ENCODE assay signal across 1 cellular context in genomic region chr12:27913999-27914614, GRCh38.
TF ChIP-seq lines count a peak whose summit lies in the region.

No MANE protein-coding gene starts in this region.

TF ChIP-seq in K562, 482 proteins besides CTCF, POLR2A, EP300 and RAD21 (continued from another document):
- no peak for TF ChIP-seq RERE (CRISPR knock-in tag; IDR thresholded peaks at IDR 0.05; ENCODE audit: borderline replicate concordance)
- no peak for TF ChIP-seq ETS2 (tag; IDR thresholded peaks at IDR 0.05; ENCODE audit: borderline replicate concordance, poor library complexity, severe bottlenecking)
- TF ChIP-seq STAT5B (CRISPR knock-in tag; IDR thresholded peaks at IDR 0.05), result no peak
- no peak for TF ChIP-seq GABPB1 (CRISPR knock-in tag; IDR thresholded peaks at IDR 0.05)
- TF ChIP-seq ZNF778 (CRISPR knock-in tag; IDR thresholded peaks at IDR 0.05), result no peak
- no peak for TF ChIP-seq TEAD4 (IDR thresholded peaks at IDR 0.05; ENCODE audit: low read length)
- no peak for TF ChIP-seq TEAD4 (CRISPR knock-in tag; IDR thresholded peaks at IDR 0.05; ENCODE audit: borderline replicate concordance)
- no peak for TF ChIP-seq HOMEZ (CRISPR knock-in tag; IDR thresholded peaks at IDR 0.05)
- TF ChIP-seq FOXA1 (IDR thresholded peaks at IDR 0.05; ENCODE audit: borderline replicate concordance), result no peak
- TF ChIP-seq FOXA3 (CRISPR knock-in tag; conservative IDR thresholded peaks at IDR 0.05 in 1 of 2, IDR thresholded peaks at IDR 0.05 in 1 of 2), result no peak
- no peak for TF ChIP-seq FOXJ2 (tag; IDR thresholded peaks at IDR 0.05)
